In genomic region chr9:4068449-4068848, GRCh38 we compare ENCODE assay signal across 16 cellular contexts.
DNase-seq lines count a peak whose midpoint lies in the region; ATAC-seq, FAIRE-seq and TF ChIP-seq lines count a peak whose summit lies in the region.
"Had no signal": no experiment of that assay in that cellular context is flagged by ENCODE, and none has a peak within 500 bp of the region (broad histone marks: within the 10 kb centered on the region; RNA-seq: fewer than 3 reads in every experiment).

No MANE protein-coding gene starts in this region.

- no peak for TF ChIP-seq EP300 in upper lobe of left lung (IDR thresholded peaks at IDR 0.05)

- no peak for TF ChIP-seq CTCF in cardiac muscle cell (IDR thresholded peaks at IDR 0.05; ENCODE audit: low read depth, low read length)
- TF ChIP-seq CTCF in fibroblast of mammary gland (conservative IDR thresholded peaks at IDR 0.05; ENCODE audit: control insufficient read depth, insufficient read depth, low read depth, low read length): no peak
- TF ChIP-seq CTCF in liver (IDR thresholded peaks at IDR 0.05; ENCODE audit: low read depth, low read length, missing input control): no peak
- TF ChIP-seq CTCF in upper lobe of left lung (IDR thresholded peaks at IDR 0.05): no peak

- H3K4me1 ChIP-seq in cardiac muscle cell (ENCODE audit: low read depth) (peaks cover 58% of the 10 kb centered on the region), liver (ENCODE audit: control insufficient read depth in 4 of 4, insufficient read depth in 4 of 4, low read length in 3 of 4) (peaks cover 6 to 54% (median 44%) of the 10 kb centered on the region in 4 donors), upper lobe of left lung (peaks cover 0 to 11% (median 0%) of the 10 kb centered on the region in 4 donors)

- 26% methylated on average over 1 of the region's 1 CpG for WGBS in liver
- 78 to 88% methylated on average over 1 of the region's 1 CpG for WGBS in upper lobe of left lung, 2 donors

- peak in 1 of 2 donors; percentile 23 for DNase-seq in cardiac muscle cell (ENCODE audit: low read depth in 1 of 2, low spot score in 1 of 2)
- no peak for DNase-seq in left cardiac atrium
- peak; percentile 16 for DNase-seq in fibroblast of mammary gland (ENCODE audit: low read depth)
- DNase-seq in frontal cortex (ENCODE audit: low spot score in 2 of 2): no peak
- no peak for DNase-seq in caudate nucleus (lab: John Stamatoyannopoulos, UW)
- no peak for DNase-seq in upper lobe of left lung
- DNase-seq: 8988T; ACHN; CD4-positive, CD25-positive, alpha-beta regulatory T cell; DMS53; GF-D8; HCEC 1CT; HFFc6 had no signal

- ATAC-seq in left cardiac atrium (no peak), upper lobe of left lung (ENCODE audit: low FRiP score in 2 of 2) (no peak)

- H3K9me3 ChIP-seq in cardiac muscle cell (ENCODE audit: low read depth) (no peaks in the 10 kb centered on the region), liver (ENCODE audit: control insufficient read depth in 4 of 4, low read length in 3 of 4) (no peaks in the 10 kb centered on the region), upper lobe of left lung (no peaks in the 10 kb centered on the region)

- H3K27me3 ChIP-seq in cardiac muscle cell: no peaks in the 10 kb centered on the region
- H3K27me3 ChIP-seq in liver (ENCODE audit: control insufficient read depth in 4 of 4, insufficient read depth in 4 of 4, low read length in 3 of 4): no peaks in the 10 kb centered on the region
- H3K27me3 ChIP-seq in upper lobe of left lung: no peaks in the 10 kb centered on the region
- H3K27me3 ChIP-seq: BLaER1 treated with 17β-estradiol and CSF1 and Interleukin-3, amounts not matched to agents 10 nM and 100 nM had no signal

- H3K4me3 ChIP-seq in cardiac muscle cell: no peak overlapping the region
- H3K4me3 ChIP-seq in fibroblast of mammary gland (ENCODE audit: control insufficient read depth, low read depth, low read length): no peak overlapping the region
- H3K4me3 ChIP-seq in liver (ENCODE audit: low read depth in 1 of 3, low read length in 3 of 3): no peak overlapping the region
- H3K4me3 ChIP-seq in upper lobe of left lung: no peak overlapping the region
- H3K4me3 ChIP-seq: BLaER1 treated with 17β-estradiol and CSF1 and Interleukin-3, amounts not matched to agents 10 nM and 100 nM had no signal

- peak overlapping the region; percentile 96 for H3K27ac ChIP-seq in cardiac muscle cell
- peak overlapping the region; percentile 21 to 88 for H3K27ac ChIP-seq in liver (ENCODE audit: low read depth in 1 of 2, low read length in 2 of 2)
- no peak overlapping the region for H3K27ac ChIP-seq in caudate nucleus (ENCODE audit: low read depth, low read length)
- no peak overlapping the region for H3K27ac ChIP-seq in upper lobe of left lung
- H3K27ac ChIP-seq: BLaER1 treated with 17β-estradiol and CSF1 and Interleukin-3, amounts not matched to agents 10 nM and 100 nM; HL-60 had no signal

- TF ChIP-seq POLR2A in upper lobe of left lung (IDR thresholded peaks at IDR 0.05): no peak

- intact Hi-C loops in left cardiac atrium (cut with DNase I): no loop called here

- H3K36me3 ChIP-seq in cardiac muscle cell: no peaks in the 10 kb centered on the region
- no peaks in the 10 kb centered on the region for H3K36me3 ChIP-seq in liver (ENCODE audit: control insufficient read depth in 4 of 4, insufficient read depth in 3 of 4, low read depth in 1 of 4, low read length in 3 of 4)
- H3K36me3 ChIP-seq in upper lobe of left lung: no peaks in the 10 kb centered on the region
- H3K36me3 ChIP-seq: BLaER1 treated with 17β-estradiol and CSF1 and Interleukin-3, amounts not matched to agents 10 nM and 100 nM had no signal

- H3K9ac ChIP-seq in liver (ENCODE audit: low read depth in 1 of 2, low read length in 2 of 2): peak overlapping the region in 1 of 2 donors; percentile 42
- H3K9ac ChIP-seq: BLaER1 treated with 17β-estradiol and CSF1 and Interleukin-3, amounts not matched to agents 10 nM and 100 nM had no signal

- peak in 1 of 2 donors; percentile 33 for TF ChIP-seq RAD21 in liver (IDR thresholded peaks at IDR 0.05)

- no peak for FAIRE-seq in frontal cortex (lab: Jason Lieb, UNC)

TF ChIP-seq in liver, 16 proteins besides CTCF, POLR2A, EP300 and RAD21:
- TF ChIP-seq ZBTB33 (IDR thresholded peaks at IDR 0.05) (peak; percentile 40), TAF1 (conservative IDR thresholded peaks at IDR 0.05) (no peak), JUND (IDR thresholded peaks at IDR 0.05) (peak; percentile 63 to 67), ATF3 (IDR thresholded peaks at IDR 0.05) (peak; percentile 61), GABPA (IDR thresholded peaks at IDR 0.05 in 1 of 2, conservative IDR thresholded peaks at IDR 0.05 in 1 of 2) (no peak), SP1 (IDR thresholded peaks at IDR 0.05) (peak; percentile 73), HNF4A (conservative IDR thresholded peaks at IDR 0.05) (peak; percentile 88 to 89), FOXA1 (IDR thresholded peaks at IDR 0.05) (peak; percentile 90), HNF4G (IDR thresholded peaks at IDR 0.05) (peak; percentile 62), YY1 (IDR thresholded peaks at IDR 0.05) (peak; percentile 86), RXRA (IDR thresholded peaks at IDR 0.05) (peak; percentile 59 to 74), FOXA2 (IDR thresholded peaks at IDR 0.05) (peak; percentile 87), EGR1 (IDR thresholded peaks at IDR 0.05; ENCODE audit: low read depth in 2 of 2) (no peak)
- TF ChIP-seq, protein P1, sequence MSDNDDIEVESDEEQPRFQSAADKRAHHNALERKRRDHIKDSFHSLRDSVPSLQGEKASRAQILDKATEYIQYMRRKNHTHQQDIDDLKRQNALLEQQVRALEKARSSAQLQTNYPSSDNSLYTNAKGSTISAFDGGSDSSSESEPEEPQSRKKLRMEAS (IDR thresholded peaks at IDR 0.05): peak; percentile 57
- TF ChIP-seq, protein P2, sequence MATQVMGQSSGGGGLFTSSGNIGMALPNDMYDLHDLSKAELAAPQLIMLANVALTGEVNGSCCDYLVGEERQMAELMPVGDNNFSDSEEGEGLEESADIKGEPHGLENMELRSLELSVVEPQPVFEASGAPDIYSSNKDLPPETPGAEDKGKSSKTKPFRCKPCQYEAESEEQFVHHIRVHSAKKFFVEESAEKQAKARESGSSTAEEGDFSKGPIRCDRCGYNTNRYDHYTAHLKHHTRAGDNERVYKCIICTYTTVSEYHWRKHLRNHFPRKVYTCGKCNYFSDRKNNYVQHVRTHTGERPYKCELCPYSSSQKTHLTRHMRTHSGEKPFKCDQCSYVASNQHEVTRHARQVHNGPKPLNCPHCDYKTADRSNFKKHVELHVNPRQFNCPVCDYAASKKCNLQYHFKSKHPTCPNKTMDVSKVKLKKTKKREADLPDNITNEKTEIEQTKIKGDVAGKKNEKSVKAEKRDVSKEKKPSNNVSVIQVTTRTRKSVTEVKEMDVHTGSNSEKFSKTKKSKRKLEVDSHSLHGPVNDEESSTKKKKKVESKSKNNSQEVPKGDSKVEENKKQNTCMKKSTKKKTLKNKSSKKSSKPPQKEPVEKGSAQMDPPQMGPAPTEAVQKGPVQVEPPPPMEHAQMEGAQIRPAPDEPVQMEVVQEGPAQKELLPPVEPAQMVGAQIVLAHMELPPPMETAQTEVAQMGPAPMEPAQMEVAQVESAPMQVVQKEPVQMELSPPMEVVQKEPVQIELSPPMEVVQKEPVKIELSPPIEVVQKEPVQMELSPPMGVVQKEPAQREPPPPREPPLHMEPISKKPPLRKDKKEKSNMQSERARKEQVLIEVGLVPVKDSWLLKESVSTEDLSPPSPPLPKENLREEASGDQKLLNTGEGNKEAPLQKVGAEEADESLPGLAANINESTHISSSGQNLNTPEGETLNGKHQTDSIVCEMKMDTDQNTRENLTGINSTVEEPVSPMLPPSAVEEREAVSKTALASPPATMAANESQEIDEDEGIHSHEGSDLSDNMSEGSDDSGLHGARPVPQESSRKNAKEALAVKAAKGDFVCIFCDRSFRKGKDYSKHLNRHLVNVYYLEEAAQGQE (IDR thresholded peaks at IDR 0.05): peak; percentile 67

Comparison
In these comparisons a context has a peak if more than half of its experiments do, and no peak if none do; other contexts are left out.
1. H3K27ac ChIP-seq: peak in cardiac muscle cell (single experiment) and liver (2 of 2); none in caudate nucleus (single experiment) and upper lobe of left lung (0 of 4).